Comparison of ENCODE assay signal across 13 cellular contexts in genomic region chr11:47948137-47948536, GRCh38. TPM values are rescaled to one million over a fixed set of nuclear protein-coding genes. Genes with fewer than 3 reads are reported as not detected.
DNase-seq lines count a peak whose midpoint lies in the region; ATAC-seq lines count a peak whose summit lies in the region.
"Had no signal": no experiment of that assay in that cellular context is flagged by ENCODE, and none has a peak within 500 bp of the region (broad histone marks: within the 10 kb centered on the region; RNA-seq: fewer than 3 reads in every experiment).

No MANE protein-coding gene starts in this region.

- H3K4me2 ChIP-seq in BLaER1 treated with 17β-estradiol and CSF1 and Interleukin-3, amounts not matched to agents 10 nM and 100 nM, result peak overlapping the region in 7 of 11 experiments; percentile 20 to 84 (median 64); a peak in 10 of 22 replicates
- H3K4me2 ChIP-seq in trophoblast cell (ENCODE audit: low read length), result no peak overlapping the region
- H3K4me2 ChIP-seq: hepatocyte had no signal

- intact Hi-C loops in CD4-positive, alpha-beta memory T cell (cut with micrococcal nuclease), result no loop called here

- no peak overlapping the region for H2BK120ac ChIP-seq in trophoblast cell (ENCODE audit: insufficient read depth, low read length, poor library complexity)

- no peak overlapping the region for H4K8ac ChIP-seq in trophoblast cell (ENCODE audit: low read depth, low read length)

- peak; percentile 33 for ATAC-seq in left lobe of liver

- H3K27ac Mint-ChIP-seq in CD4-positive, alpha-beta memory T cell, result peak overlapping the region in 5 of 7 donors; percentile 18 to 85 (median 60)

- H4K20me1 ChIP-seq in BLaER1 treated with 17β-estradiol and CSF1 and Interleukin-3, amounts not matched to agents 10 nM and 100 nM, result no peaks in the 10 kb centered on the region

- H3K9me3 Mint-ChIP-seq in CD4-positive, alpha-beta memory T cell, result no peaks in the 10 kb centered on the region

- H2AK5ac ChIP-seq in trophoblast cell (ENCODE audit: low read length), result no peak overlapping the region

- peaks cover 2% of the 10 kb centered on the region for H3K79me1 ChIP-seq in trophoblast cell (ENCODE audit: low read length)

- POLR2A ChIA-PET in CD4-positive, alpha-beta memory T cell (lab: Charles Lee; ENCODE audit: partially characterized antibody), result interaction anchor here (0.5 to 1.3 kb wide), 2 partner anchors 9 to 25 kb away, joined by 3 to 5 read pairs; no protein-coding TSS in a partner anchor

- H4K12ac ChIP-seq in trophoblast cell (ENCODE audit: low read depth, low read length), result no peak overlapping the region

- no peak overlapping the region for H2BK12ac ChIP-seq in trophoblast cell (ENCODE audit: low read length)

- H3K27me3 Mint-ChIP-seq in CD4-positive, alpha-beta memory T cell, result no peaks in the 10 kb centered on the region

- H3K79me2 ChIP-seq in trophoblast cell (ENCODE audit: control insufficient read depth, insufficient read depth, low read length, poor library complexity), result no peaks in the 10 kb centered on the region
- H3K79me2 ChIP-seq: hepatocyte had no signal

- no peaks in the 10 kb centered on the region for H3K9me3 ChIP-seq in BLaER1 treated with 17β-estradiol and CSF1 and Interleukin-3, amounts not matched to agents 10 nM and 100 nM (replicated peaks in 1 of 11)
- no peaks in the 10 kb centered on the region for H3K9me3 ChIP-seq in CD4-positive, alpha-beta memory T cell (ENCODE audit: control insufficient read depth in 1 of 2, low read length in 2 of 2)
- no peaks in the 10 kb centered on the region; the same call in 1 of the 2 replicates for H3K9me3 ChIP-seq in SJSA1 (replicated peaks)
- no peaks in the 10 kb centered on the region for H3K9me3 ChIP-seq in trophoblast cell (ENCODE audit: insufficient read depth, low read depth, low read length)

- H3K4ac ChIP-seq in trophoblast cell (ENCODE audit: low read depth, low read length), result no peak overlapping the region

- no peaks in the 10 kb centered on the region for H3K36me3 Mint-ChIP-seq in CD4-positive, alpha-beta memory T cell

- no peak overlapping the region; a peak in 1 of 22 replicates for H3K9ac ChIP-seq in BLaER1 treated with 17β-estradiol and CSF1 and Interleukin-3, amounts not matched to agents 10 nM and 100 nM
- no peak overlapping the region for H3K9ac ChIP-seq in trophoblast cell (ENCODE audit: low read length)

- H3K4me1 Mint-ChIP-seq in CD4-positive, alpha-beta memory T cell, result peaks cover 11 to 38% (median 17%) of the 10 kb centered on the region in 4 donors

- H2BK5ac ChIP-seq in trophoblast cell (ENCODE audit: low read depth, low read length, poor library complexity), result no peak overlapping the region

- H2AFZ ChIP-seq in trophoblast cell (ENCODE audit: insufficient read depth, low read length, poor library complexity), result no peak overlapping the region
- H2AFZ ChIP-seq: hepatocyte had no signal

- no peak for DNase-seq in CD4-positive, alpha-beta memory T cell
- DNase-seq in SJSA1 (ENCODE audit: low read depth in 1 of 2, low spot score in 2 of 2) (no peak), left lobe of liver (ENCODE audit: low spot score) (no peak), trophoblast cell (no peak), NK-92 (lab: John Stamatoyannopoulos, UW; ENCODE audit: unreplicated experiment) (no peak), NCI-H2081 treated with DMSO at 0.1 percent for 48 hours (lab: John Stamatoyannopoulos, UW) (no peak), NCI-H146 (lab: John Stamatoyannopoulos, UW) (no peak)
- DNase-seq: amniotic stem cell, H7, NCI-H187 treated with DMSO at 0.1 percent for 48 hours, NCI-H69 had no signal

- no peak overlapping the region for H3K18ac ChIP-seq in trophoblast cell (ENCODE audit: low read length)

- H3K27ac ChIP-seq in BLaER1 treated with 17β-estradiol and CSF1 and Interleukin-3, amounts not matched to agents 10 nM and 100 nM, result peak overlapping the region in 5 of 11 experiments; percentile 43 to 70 (median 61); a peak in 8 of 22 replicates
- no peak overlapping the region for H3K27ac ChIP-seq in CD4-positive, alpha-beta memory T cell (ENCODE audit: low read depth, low read length)
- H3K27ac ChIP-seq in SJSA1 (peak overlapping the region; percentile 80), trophoblast cell (ENCODE audit: low read depth, low read length) (no peak overlapping the region)
- H3K27ac ChIP-seq: hepatocyte had no signal

- CTCF ChIA-PET in CD4-positive, alpha-beta memory T cell (lab: Charles Lee; ENCODE audit: partially characterized antibody), result interaction anchor here (5.0 kb wide), 1 partner anchor 14 kb away, joined by 20 read pairs; no protein-coding TSS in a partner anchor

- no peak overlapping the region for H3K23ac ChIP-seq in trophoblast cell (ENCODE audit: low read length)

- H3K36me3 ChIP-seq in BLaER1 treated with 17β-estradiol and CSF1 and Interleukin-3, amounts not matched to agents 10 nM and 100 nM, result no peaks in the 10 kb centered on the region
- no peaks in the 10 kb centered on the region for H3K36me3 ChIP-seq in CD4-positive, alpha-beta memory T cell (ENCODE audit: insufficient read depth, low read length)
- H3K36me3 ChIP-seq in SJSA1 (no peaks in the 10 kb centered on the region), trophoblast cell (ENCODE audit: control insufficient read depth in 1 of 2, insufficient read depth in 2 of 2, low read length in 2 of 2) (no peaks in the 10 kb centered on the region)

- no peak overlapping the region for H4K91ac ChIP-seq in trophoblast cell (ENCODE audit: low read depth, low read length)

- no peak overlapping the region for H3K14ac ChIP-seq in trophoblast cell (ENCODE audit: low read length)

- H3K4me3 ChIP-seq in BLaER1 treated with 17β-estradiol and CSF1 and Interleukin-3, amounts not matched to agents 10 nM and 100 nM, result no peak overlapping the region
- H3K4me3 ChIP-seq in CD4-positive, alpha-beta memory T cell (ENCODE audit: low read length in 2 of 2), result no peak overlapping the region
- H3K4me3 ChIP-seq in SJSA1 (no peak overlapping the region), trophoblast cell (ENCODE audit: low read depth, low read length) (no peak overlapping the region)
- H3K4me3 ChIP-seq: hepatocyte had no signal

- peaks cover 29 to 70% (median 52%) of the 10 kb centered on the region in 10 experiments for H3K4me1 ChIP-seq in BLaER1 treated with 17β-estradiol and CSF1 and Interleukin-3, amounts not matched to agents 10 nM and 100 nM
- peaks cover 18% of the 10 kb centered on the region for H3K4me1 ChIP-seq in CD4-positive, alpha-beta memory T cell (ENCODE audit: insufficient read depth, low read length)
- H3K4me1 ChIP-seq in SJSA1 (replicated peaks), result peaks cover 64% of the 10 kb centered on the region
- H3K4me1 ChIP-seq in trophoblast cell (ENCODE audit: control insufficient read depth in 1 of 2, insufficient read depth in 2 of 2, low read length in 2 of 2), result peaks cover 0 to 4% of the 10 kb centered on the region in 2 experiments

- no CpG with 5 or more reads among the region's 3 CpGs for WGBS in trophoblast cell (ENCODE audit: extremely low coverage, insufficient coverage, insufficient read length)

- no peaks in the 10 kb centered on the region for H3K27me3 ChIP-seq in BLaER1 treated with 17β-estradiol and CSF1 and Interleukin-3, amounts not matched to agents 10 nM and 100 nM
- H3K27me3 ChIP-seq in CD4-positive, alpha-beta memory T cell (ENCODE audit: insufficient read depth, low read length), result no peaks in the 10 kb centered on the region
- no peaks in the 10 kb centered on the region for H3K27me3 ChIP-seq in SJSA1 (replicated peaks)
- H3K27me3 ChIP-seq in trophoblast cell (ENCODE audit: insufficient read depth, low read length), result no peaks in the 10 kb centered on the region
- H3K27me3 ChIP-seq: hepatocyte had no signal

- H3K4me3 Mint-ChIP-seq in CD4-positive, alpha-beta memory T cell, result no peak overlapping the region

RNA-seq across cellular contexts. Expression of gene PTPRJ, which starts 32.2 kb away (rescaled TPM):
- 10 to 100 TPM; 57.8 to 57.9 TPM for total RNA-seq in CD4-positive, alpha-beta memory T cell
- polyA plus RNA-seq in CD4-positive, alpha-beta memory T cell, result 10 to 100 TPM in 1 of 2 donors, 1 to 10 TPM in 1; 3.3 to 16.6 TPM
- 10.2 and 19.8 TPM in 2 replicates for total RNA-seq in SJSA1 (2014; rRNA removed; shearing (Covaris generic))
- 22.7 TPM for total RNA-seq in left lobe of liver
- 5.4 TPM in 2 replicates for polyA plus RNA-seq in trophoblast cell (2013)
